13 cellular contexts compared by ENCODE assay signal in the genomic region with DNA sequence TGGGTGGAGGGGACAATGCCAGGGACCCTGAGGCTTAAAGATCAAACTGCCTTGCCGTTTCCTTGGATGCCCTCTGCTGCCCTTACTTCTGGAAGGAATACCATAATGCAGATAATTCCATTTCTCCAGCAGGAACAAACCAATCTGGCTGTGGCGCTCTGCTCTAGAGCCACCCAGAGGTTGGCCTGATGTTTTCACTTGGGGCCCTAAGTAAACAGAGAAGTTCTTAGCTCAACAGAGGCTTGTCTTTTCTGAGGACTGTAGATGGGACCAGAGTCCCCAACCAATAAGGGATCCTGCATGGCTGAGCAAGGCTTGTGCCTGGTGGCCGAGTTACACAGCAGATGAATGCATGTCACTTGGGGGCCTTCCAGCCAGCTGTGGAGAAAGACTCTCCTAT.
DNase-seq lines count a peak whose midpoint lies in the region; ATAC-seq and TF ChIP-seq lines count a peak whose summit lies in the region.
"Had no signal": no experiment of that assay in that cellular context is flagged by ENCODE, and none has a peak within 500 bp of the region (broad histone marks: within the 10 kb centered on the region; RNA-seq: fewer than 3 reads in every experiment).

No MANE protein-coding gene starts in this region.

- H3K4me3 ChIP-seq in breast epithelium: no peak overlapping the region
- no peak overlapping the region for H3K4me3 ChIP-seq in SK-N-MC
- H3K4me3 ChIP-seq in stomach: no peak overlapping the region
- H3K4me3 ChIP-seq: BLaER1 treated with 17β-estradiol and CSF1 and Interleukin-3, amounts not matched to agents 10 nM and 100 nM had no signal

- no TSS peak for BruUV-seq in MCF 10A (replicated peaks; lab: Mats Ljungman, UMichigan)

- H3K9ac ChIP-seq in SK-N-MC (ENCODE audit: insufficient read length): peak overlapping the region; percentile 8
- H3K9ac ChIP-seq: BLaER1 treated with 17β-estradiol and CSF1 and Interleukin-3, amounts not matched to agents 10 nM and 100 nM had no signal

- H3K9me3 ChIP-seq in breast epithelium (no peaks in the 10 kb centered on the region), SK-N-MC (ENCODE audit: low read depth, low read length) (no peaks in the 10 kb centered on the region), stomach (no peaks in the 10 kb centered on the region)

- no peaks in the 10 kb centered on the region for H3K36me3 Mint-ChIP-seq in MCF 10A (ENCODE audit: insufficient read depth, unreplicated experiment)
- H3K36me3 Mint-ChIP-seq: CD4-positive, CD25-positive, alpha-beta regulatory T cell had no signal

- peak overlapping the region; percentile 70 for H3K27ac Mint-ChIP-seq in MCF 10A (ENCODE audit: low read depth, unreplicated experiment)
- H3K27ac Mint-ChIP-seq: CD4-positive, CD25-positive, alpha-beta regulatory T cell had no signal

- peak; percentile 75 for ATAC-seq in left colon

- H3K27me3 Mint-ChIP-seq in MCF 10A (ENCODE audit: insufficient read depth, unreplicated experiment): peaks cover 24% of the 10 kb centered on the region

- POLR2A ChIA-PET in MCF 10A (lab: Yijun Ruan, JAX): no interaction called here

- H3K4me1 ChIP-seq in breast epithelium: no peaks in the 10 kb centered on the region
- no peaks in the 10 kb centered on the region for H3K4me1 ChIP-seq in stomach

- H3K27ac ChIP-seq in breast epithelium: no peak overlapping the region
- peak overlapping the region; percentile 97 for H3K27ac ChIP-seq in SK-N-MC
- no peak overlapping the region for H3K27ac ChIP-seq in stomach
- H3K27ac ChIP-seq: BLaER1 treated with 17β-estradiol and CSF1 and Interleukin-3, amounts not matched to agents 10 nM and 100 nM had no signal

- H3K27me3 ChIP-seq in breast epithelium (no peaks in the 10 kb centered on the region), stomach (no peaks in the 10 kb centered on the region)
- H3K27me3 ChIP-seq: BLaER1 treated with 17β-estradiol and CSF1 and Interleukin-3, amounts not matched to agents 10 nM and 100 nM had no signal

- H3K4me1 Mint-ChIP-seq in MCF 10A (ENCODE audit: insufficient read depth, unreplicated experiment): no peaks in the 10 kb centered on the region
- H3K4me1 Mint-ChIP-seq: CD4-positive, CD25-positive, alpha-beta regulatory T cell had no signal

- intact Hi-C loops in MCF 10A (cut with micrococcal nuclease) (loop anchor here (5.0 kb wide), 1 partner anchor 147 kb away; no protein-coding TSS in a partner anchor), breast epithelium (cut with DNase I; ENCODE audit: low total_unique reads) (no loop called here), left colon (cut with DNase I, micrococcal nuclease) (no loop called here), stomach (cut with DNase I; ENCODE audit: low total_unique reads) (no loop called here)

- TF ChIP-seq POLR2A in breast epithelium (IDR thresholded peaks at IDR 0.05) (no peak), stomach (IDR thresholded peaks at IDR 0.05) (no peak)

- CTCF ChIA-PET in MCF 10A (lab: Yijun Ruan, JAX): interaction anchor here (0.6 kb wide), 1 partner anchor 159 kb away, joined by 3 read pairs; no protein-coding TSS in a partner anchor

- TF ChIP-seq CTCF in MCF 10A (IDR thresholded peaks at IDR 0.05; ENCODE audit: unreplicated experiment): no peak
- no peak for TF ChIP-seq CTCF in breast epithelium (IDR thresholded peaks at IDR 0.05)
- no peak for TF ChIP-seq CTCF in stomach (IDR thresholded peaks at IDR 0.05)

- H3K9me3 Mint-ChIP-seq in MCF 10A (ENCODE audit: unreplicated experiment): no peaks in the 10 kb centered on the region

- no peak overlapping the region for H3K4me3 Mint-ChIP-seq in MCF 10A (ENCODE audit: unreplicated experiment)
- H3K4me3 Mint-ChIP-seq: CD4-positive, CD25-positive, alpha-beta regulatory T cell had no signal

- 69 to 88% (median 80%) methylated on average over 3 of the region's 3 CpGs for WGBS in stomach, 5 donors

- H3K36me3 ChIP-seq in breast epithelium (no peaks in the 10 kb centered on the region), SK-N-MC (ENCODE audit: insufficient read depth, low read length) (no peaks in the 10 kb centered on the region), stomach (no peaks in the 10 kb centered on the region)
- H3K36me3 ChIP-seq: BLaER1 treated with 17β-estradiol and CSF1 and Interleukin-3, amounts not matched to agents 10 nM and 100 nM had no signal

- DNase-seq in MCF 10A (ENCODE audit: unreplicated experiment): no peak
- no peak for DNase-seq in breast epithelium (ENCODE audit: low spot score in 2 of 2)
- DNase-seq in SK-N-MC (ENCODE audit: low read depth, low spot score): no peak
- no peak for DNase-seq in left colon
- peak; percentile 17 for DNase-seq in stomach
- no peak for DNase-seq in foreskin melanocyte
- DNase-seq in NCI-H1048 (lab: John Stamatoyannopoulos, UW): no peak
- DNase-seq in NCI-H524 treated with DMSO at 0.1 percent for 48 hours (lab: John Stamatoyannopoulos, UW): no peak
- DNase-seq: ACHN; CD4-positive, CD25-positive, alpha-beta regulatory T cell; DMS53; GF-D8 had no signal

- TF ChIP-seq EP300 in stomach (IDR thresholded peaks at IDR 0.05): no peak
